ENCODE assay signal across 1 cellular context in the genomic region with DNA sequence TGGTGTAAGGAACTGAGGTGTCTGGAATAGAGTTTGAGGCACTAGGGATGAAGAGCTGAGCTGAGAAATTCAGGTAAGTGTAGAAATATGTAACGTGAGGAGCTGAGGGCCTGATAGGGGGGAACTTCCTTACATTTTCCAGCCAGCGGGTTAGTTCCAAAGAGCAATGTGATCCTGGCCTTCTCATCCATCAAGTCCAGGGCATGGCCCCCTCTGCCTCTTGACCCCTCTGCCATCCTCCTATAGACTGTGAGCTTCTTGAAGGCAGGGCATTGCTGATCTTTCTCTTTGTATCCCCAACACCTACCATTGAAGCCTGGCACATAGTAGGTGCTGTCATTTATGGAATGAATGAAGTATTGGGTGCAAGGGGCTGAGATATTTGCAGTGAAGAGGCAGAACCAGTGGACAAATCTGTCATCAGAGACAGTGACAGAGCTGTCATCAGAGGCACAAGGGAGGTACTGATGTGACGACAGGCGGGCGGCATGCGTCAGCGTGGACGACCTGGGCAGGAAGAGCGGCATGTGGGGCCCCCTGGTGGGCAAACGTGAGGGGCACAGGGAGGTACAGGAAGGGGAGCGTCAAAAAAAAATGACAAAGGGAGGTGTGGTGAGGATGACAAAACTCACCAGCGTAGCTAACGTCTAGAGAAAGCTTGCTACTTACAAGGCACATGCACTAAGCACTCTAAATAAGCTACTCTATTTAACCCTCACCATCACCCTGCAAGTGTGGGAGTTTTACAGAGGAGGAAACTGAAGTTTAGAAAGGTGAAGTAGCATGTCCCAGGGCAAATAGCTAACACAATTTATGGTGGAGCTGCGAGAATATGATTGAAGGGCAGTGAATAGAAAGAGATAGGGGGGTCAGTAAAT.
TF ChIP-seq lines count a peak whose summit lies in the region.

No MANE protein-coding gene starts in this region.

TF ChIP-seq in HepG2, 621 proteins besides CTCF, POLR2A, EP300 and RAD21 (continued from another document and continues in another):
- TF ChIP-seq, protein P1, sequence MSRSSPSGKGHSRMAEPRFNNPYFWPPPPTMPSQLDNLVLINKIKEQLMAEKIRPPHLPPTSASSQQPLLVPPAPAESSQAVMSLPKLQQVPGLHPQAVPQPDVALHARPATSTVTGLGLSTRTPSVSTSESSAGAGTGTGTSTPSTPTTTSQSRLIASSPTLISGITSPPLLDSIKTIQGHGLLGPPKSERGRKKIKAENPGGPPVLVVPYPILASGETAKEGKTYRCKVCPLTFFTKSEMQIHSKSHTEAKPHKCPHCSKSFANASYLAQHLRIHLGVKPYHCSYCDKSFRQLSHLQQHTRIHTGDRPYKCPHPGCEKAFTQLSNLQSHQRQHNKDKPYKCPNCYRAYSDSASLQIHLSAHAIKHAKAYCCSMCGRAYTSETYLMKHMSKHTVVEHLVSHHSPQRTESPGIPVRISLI (CRISPR knock-in tag; IDR thresholded peaks at IDR 0.05; ENCODE audit: borderline replicate concordance), result peak; percentile 84
- TF ChIP-seq, protein P2, sequence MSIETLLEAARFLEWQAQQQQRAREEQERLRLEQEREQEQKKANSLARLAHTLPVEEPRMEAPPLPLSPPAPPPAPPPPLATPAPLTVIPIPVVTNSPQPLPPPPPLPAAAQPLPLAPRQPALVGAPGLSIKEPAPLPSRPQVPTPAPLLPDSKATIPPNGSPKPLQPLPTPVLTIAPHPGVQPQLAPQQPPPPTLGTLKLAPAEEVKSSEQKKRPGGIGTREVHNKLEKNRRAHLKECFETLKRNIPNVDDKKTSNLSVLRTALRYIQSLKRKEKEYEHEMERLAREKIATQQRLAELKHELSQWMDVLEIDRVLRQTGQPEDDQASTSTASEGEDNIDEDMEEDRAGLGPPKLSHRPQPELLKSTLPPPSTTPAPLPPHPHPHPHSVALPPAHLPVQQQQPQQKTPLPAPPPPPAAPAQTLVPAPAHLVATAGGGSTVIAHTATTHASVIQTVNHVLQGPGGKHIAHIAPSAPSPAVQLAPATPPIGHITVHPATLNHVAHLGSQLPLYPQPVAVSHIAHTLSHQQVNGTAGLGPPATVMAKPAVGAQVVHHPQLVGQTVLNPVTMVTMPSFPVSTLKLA (IDR thresholded peaks at IDR 0.05), result 0 out of 2 replicates have a peak, but pooled peaks have one; percentile 12
- TF ChIP-seq, protein P3, sequence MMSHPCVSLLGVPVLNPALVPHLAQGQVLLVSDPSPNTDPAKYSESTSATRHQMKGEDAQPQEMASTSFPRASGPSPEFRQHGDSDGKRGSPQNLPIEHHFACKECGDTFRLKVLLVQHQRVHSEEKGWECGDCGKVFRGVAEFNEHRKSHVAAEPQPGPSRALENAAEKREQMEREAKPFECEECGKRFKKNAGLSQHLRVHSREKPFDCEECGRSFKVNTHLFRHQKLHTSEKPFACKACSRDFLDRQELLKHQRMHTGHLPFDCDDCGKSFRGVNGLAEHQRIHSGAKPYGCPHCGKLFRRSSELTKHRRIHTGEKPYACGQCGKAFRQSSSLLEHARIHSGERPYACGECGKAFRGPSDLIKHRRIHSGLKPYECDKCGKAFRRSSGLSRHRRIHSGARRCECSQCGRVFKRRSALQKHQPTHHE (CRISPR knock-in tag; IDR thresholded peaks at IDR 0.05; ENCODE audit: borderline replicate concordance), result no peak
- TF ChIP-seq SP1 (IDR thresholded peaks at IDR 0.05) (no peak), SP1 (CRISPR knock-in tag; IDR thresholded peaks at IDR 0.05) (0 out of 2 replicates have a peak, but pooled peaks have one; percentile 34), EEA1 (CRISPR knock-in tag; IDR thresholded peaks at IDR 0.05; ENCODE audit: borderline replicate concordance) (no peak), SP2 (CRISPR knock-in tag; IDR thresholded peaks at IDR 0.05) (no peak), ETV5 (CRISPR knock-in tag; IDR thresholded peaks at IDR 0.05; ENCODE audit: borderline replicate concordance) (peak; percentile 43; the same call in 1 of the 2 replicates), MXI1 (IDR thresholded peaks at IDR 0.05; ENCODE audit: borderline replicate concordance, low read depth, low read length) (peak; percentile 80; the same call in 1 of the 3 replicates), TCF7 (IDR thresholded peaks at IDR 0.05; ENCODE audit: low read depth) (no peak), ASH2L (IDR thresholded peaks at IDR 0.05; ENCODE audit: insufficient read length, low read depth, low read length) (peak; percentile 35), CREB1 (IDR thresholded peaks at IDR 0.05) (peak; percentile 91), CREB1 (CRISPR knock-in tag; IDR thresholded peaks at IDR 0.05) (peak; percentile 73), ZNF530 (CRISPR knock-in tag; IDR thresholded peaks at IDR 0.05; ENCODE audit: low read depth) (no peak), JUND (CRISPR knock-in tag; IDR thresholded peaks at IDR 0.05) (no peak), FOSL2 (CRISPR knock-in tag; IDR thresholded peaks at IDR 0.05) (peak; percentile 75), WIZ (CRISPR knock-in tag; IDR thresholded peaks at IDR 0.05) (no peak), ZNF3 (CRISPR knock-in tag; IDR thresholded peaks at IDR 0.05) (no peak), HOXA3 (CRISPR knock-in tag; IDR thresholded peaks at IDR 0.05) (peak; percentile 89), CAMTA2 (CRISPR knock-in tag; IDR thresholded peaks at IDR 0.05; ENCODE audit: borderline replicate concordance) (0 out of 2 replicates have a peak, but pooled peaks have one; percentile 9), ZNF256 (CRISPR knock-in tag; conservative IDR thresholded peaks at IDR 0.05) (no peak), GATAD2A (CRISPR knock-in tag; IDR thresholded peaks at IDR 0.05) (peak; percentile 48; the same call in 1 of the 2 replicates), ZFAT (CRISPR knock-in tag; conservative IDR thresholded peaks at IDR 0.05) (no peak), GPN1 (CRISPR knock-in tag; IDR thresholded peaks at IDR 0.05; ENCODE audit: borderline replicate concordance) (no peak), SKI (IDR thresholded peaks at IDR 0.05; ENCODE audit: partially characterized antibody) (no peak), ZNF138 (CRISPR knock-in tag; IDR thresholded peaks at IDR 0.05; ENCODE audit: low read depth) (no peak), MAF1 (CRISPR knock-in tag; IDR thresholded peaks at IDR 0.05; ENCODE audit: borderline replicate concordance) (no peak), ZBTB8A (CRISPR knock-in tag; IDR thresholded peaks at IDR 0.05; ENCODE audit: borderline replicate concordance, low read depth) (no peak), ELF1 (CRISPR knock-in tag; IDR thresholded peaks at IDR 0.05) (peak; percentile 40; the same call in 1 of the 2 replicates), GTF2F1 (IDR thresholded peaks at IDR 0.05; ENCODE audit: low read length) (no peak), RBM22 (optimal IDR thresholded peaks at IDR 0.05; ENCODE audit: low read length) (no peak), HOXA7 (CRISPR knock-in tag; IDR thresholded peaks at IDR 0.05) (no peak), FIP1L1 (IDR thresholded peaks at IDR 0.05; ENCODE audit: borderline replicate concordance, insufficient read depth, low read depth, low read length) (no peak), ZNF446 (CRISPR knock-in tag; IDR thresholded peaks at IDR 0.05) (no peak), ZNF205 (CRISPR knock-in tag; IDR thresholded peaks at IDR 0.05) (no peak; the same call in 1 of the 2 replicates), GATAD1 (CRISPR knock-in tag; IDR thresholded peaks at IDR 0.05) (0 out of 2 replicates have a peak, but pooled peaks have one; percentile 21), ZNF30 (CRISPR knock-in tag; IDR thresholded peaks at IDR 0.05) (no peak)
- TF ChIP-seq, protein P4, sequence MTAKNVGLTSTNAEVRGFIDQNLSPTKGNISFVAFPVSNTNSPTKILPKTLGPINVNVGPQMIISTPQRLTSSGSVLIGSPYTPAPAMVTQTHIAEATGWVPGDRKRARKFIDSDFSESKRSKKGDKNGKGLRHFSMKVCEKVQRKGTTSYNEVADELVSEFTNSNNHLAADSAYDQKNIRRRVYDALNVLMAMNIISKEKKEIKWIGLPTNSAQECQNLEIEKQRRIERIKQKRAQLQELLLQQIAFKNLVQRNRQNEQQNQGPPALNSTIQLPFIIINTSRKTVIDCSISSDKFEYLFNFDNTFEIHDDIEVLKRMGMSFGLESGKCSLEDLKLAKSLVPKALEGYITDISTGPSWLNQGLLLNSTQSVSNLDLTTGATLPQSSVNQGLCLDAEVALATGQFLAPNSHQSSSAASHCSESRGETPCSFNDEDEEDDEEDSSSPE (CRISPR knock-in tag; IDR thresholded peaks at IDR 0.05), result no peak
- TF ChIP-seq, protein P5, sequence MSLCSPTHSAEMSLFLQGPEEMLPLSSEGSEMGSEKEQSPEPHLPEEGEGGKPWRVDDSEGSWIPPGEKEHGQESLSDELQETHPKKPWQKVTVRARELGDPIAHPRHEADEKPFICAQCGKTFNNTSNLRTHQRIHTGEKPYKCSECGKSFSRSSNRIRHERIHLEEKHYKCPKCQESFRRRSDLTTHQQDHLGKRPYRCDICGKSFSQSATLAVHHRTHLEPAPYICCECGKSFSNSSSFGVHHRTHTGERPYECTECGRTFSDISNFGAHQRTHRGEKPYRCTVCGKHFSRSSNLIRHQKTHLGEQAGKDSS (CRISPR knock-in tag; IDR thresholded peaks at IDR 0.05; ENCODE audit: borderline replicate concordance, low read depth), result no peak
- TF ChIP-seq, protein P6, sequence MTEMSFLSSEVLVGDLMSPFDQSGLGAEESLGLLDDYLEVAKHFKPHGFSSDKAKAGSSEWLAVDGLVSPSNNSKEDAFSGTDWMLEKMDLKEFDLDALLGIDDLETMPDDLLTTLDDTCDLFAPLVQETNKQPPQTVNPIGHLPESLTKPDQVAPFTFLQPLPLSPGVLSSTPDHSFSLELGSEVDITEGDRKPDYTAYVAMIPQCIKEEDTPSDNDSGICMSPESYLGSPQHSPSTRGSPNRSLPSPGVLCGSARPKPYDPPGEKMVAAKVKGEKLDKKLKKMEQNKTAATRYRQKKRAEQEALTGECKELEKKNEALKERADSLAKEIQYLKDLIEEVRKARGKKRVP (CRISPR knock-in tag; IDR thresholded peaks at IDR 0.05), result 0 out of 4 replicates have a peak, but pooled peaks of 1 of the 2 experiments have one; percentile 32
- TF ChIP-seq, protein P7, sequence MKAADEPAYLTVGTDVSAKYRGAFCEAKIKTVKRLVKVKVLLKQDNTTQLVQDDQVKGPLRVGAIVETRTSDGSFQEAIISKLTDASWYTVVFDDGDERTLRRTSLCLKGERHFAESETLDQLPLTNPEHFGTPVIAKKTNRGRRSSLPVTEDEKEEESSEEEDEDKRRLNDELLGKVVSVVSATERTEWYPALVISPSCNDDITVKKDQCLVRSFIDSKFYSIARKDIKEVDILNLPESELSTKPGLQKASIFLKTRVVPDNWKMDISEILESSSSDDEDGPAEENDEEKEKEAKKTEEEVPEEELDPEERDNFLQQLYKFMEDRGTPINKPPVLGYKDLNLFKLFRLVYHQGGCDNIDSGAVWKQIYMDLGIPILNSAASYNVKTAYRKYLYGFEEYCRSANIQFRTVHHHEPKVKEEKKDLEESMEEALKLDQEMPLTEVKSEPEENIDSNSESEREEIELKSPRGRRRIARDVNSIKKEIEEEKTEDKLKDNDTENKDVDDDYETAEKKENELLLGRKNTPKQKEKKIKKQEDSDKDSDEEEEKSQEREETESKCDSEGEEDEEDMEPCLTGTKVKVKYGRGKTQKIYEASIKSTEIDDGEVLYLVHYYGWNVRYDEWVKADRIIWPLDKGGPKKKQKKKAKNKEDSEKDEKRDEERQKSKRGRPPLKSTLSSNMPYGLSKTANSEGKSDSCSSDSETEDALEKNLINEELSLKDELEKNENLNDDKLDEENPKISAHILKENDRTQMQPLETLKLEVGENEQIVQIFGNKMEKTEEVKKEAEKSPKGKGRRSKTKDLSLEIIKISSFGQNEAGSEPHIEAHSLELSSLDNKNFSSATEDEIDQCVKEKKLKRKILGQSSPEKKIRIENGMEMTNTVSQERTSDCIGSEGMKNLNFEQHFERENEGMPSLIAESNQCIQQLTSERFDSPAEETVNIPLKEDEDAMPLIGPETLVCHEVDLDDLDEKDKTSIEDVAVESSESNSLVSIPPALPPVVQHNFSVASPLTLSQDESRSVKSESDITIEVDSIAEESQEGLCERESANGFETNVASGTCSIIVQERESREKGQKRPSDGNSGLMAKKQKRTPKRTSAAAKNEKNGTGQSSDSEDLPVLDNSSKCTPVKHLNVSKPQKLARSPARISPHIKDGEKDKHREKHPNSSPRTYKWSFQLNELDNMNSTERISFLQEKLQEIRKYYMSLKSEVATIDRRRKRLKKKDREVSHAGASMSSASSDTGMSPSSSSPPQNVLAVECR (CRISPR knock-in tag; IDR thresholded peaks at IDR 0.05; ENCODE audit: borderline replicate concordance), result peak; percentile 35; the same call in 1 of the 2 replicates
- TF ChIP-seq, protein P8, sequence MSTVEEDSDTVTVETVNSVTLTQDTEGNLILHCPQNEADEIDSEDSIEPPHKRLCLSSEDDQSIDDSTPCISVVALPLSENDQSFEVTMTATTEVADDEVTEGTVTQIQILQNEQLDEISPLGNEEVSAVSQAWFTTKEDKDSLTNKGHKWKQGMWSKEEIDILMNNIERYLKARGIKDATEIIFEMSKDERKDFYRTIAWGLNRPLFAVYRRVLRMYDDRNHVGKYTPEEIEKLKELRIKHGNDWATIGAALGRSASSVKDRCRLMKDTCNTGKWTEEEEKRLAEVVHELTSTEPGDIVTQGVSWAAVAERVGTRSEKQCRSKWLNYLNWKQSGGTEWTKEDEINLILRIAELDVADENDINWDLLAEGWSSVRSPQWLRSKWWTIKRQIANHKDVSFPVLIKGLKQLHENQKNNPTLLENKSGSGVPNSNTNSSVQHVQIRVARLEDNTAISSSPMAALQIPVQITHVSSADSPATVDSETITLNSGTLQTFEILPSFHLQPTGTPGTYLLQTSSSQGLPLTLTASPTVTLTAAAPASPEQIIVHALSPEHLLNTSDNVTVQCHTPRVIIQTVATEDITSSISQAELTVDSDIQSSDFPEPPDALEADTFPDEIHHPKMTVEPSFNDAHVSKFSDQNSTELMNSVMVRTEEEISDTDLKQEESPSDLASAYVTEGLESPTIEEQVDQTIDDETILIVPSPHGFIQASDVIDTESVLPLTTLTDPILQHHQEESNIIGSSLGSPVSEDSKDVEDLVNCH (CRISPR knock-in tag; IDR thresholded peaks at IDR 0.05), result no peak
- TF ChIP-seq, protein P9, sequence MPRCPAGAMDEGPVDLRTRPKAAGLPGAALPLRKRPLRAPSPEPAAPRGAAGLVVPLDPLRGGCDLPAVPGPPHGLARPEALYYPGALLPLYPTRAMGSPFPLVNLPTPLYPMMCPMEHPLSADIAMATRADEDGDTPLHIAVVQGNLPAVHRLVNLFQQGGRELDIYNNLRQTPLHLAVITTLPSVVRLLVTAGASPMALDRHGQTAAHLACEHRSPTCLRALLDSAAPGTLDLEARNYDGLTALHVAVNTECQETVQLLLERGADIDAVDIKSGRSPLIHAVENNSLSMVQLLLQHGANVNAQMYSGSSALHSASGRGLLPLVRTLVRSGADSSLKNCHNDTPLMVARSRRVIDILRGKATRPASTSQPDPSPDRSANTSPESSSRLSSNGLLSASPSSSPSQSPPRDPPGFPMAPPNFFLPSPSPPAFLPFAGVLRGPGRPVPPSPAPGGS (CRISPR knock-in tag; IDR thresholded peaks at IDR 0.05), result no peak
